8 cellular contexts compared by ENCODE assay signal in the genomic region with DNA sequence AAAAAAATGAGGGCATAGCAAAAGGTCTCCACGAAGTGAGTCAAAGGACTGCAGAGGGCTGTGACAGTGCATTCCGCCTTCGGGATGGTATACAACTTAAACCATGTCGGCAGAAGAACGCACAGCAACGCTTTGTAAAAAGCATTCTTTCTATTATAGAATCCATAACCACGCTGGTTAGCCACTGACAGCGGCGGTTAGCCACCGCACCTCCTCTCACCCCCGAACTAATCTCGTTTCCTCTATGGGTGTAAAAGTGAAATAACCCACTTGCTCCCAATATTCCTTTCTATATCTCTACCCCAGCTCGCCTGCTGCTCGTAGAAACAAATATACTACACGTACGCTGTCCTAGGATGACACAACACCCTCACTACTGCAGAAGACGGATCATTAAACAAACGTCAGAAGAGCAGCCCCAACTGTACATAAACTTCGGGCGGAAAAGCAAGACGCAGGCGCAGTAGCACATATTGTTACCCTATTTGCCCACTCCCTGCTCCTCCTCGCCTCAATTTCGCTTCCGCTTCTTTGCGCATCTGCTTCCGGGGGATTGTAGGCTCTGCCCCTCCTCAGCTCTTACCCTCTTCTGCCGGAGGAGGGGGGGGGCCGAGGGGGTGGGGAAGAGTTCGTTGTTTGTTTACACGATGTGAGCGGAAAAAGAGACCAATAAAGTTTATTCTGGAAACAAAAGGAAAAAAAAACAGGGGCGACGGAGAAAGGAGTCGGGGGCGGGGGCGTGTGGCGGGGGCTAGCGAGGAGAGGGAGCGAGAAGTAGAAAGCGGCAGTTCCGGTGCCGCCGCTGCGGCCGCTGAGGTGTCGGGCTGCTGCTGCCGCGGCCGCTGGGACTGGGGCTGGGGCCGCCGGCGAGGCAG. TPM values are rescaled to one million over a fixed set of nuclear protein-coding genes. Genes with fewer than 3 reads are reported as not detected.
A peak's percentile ranks its signal among the peaks of the same experiment; 100 is the strongest.
DNase-seq lines count a peak whose midpoint lies in the region; ATAC-seq lines count a peak whose summit lies in the region.

A gene (plus strand): TSS at position 787 of the 875 bp plus-strand sequence. CDS start 50,469 bp downstream, outside the sequence.

- H2BK15ac ChIP-seq in mesendoderm (replicated peaks; ENCODE audit: low read depth): no peak within 1 kb of the TSS

- no CpG with 5 or more reads among the region's 53 CpGs for WGBS in mesendoderm (ENCODE audit: extremely low coverage, insufficient coverage, low lambda C conversion rate)

- H3K27ac ChIP-seq in mesendoderm (ENCODE audit: low read depth, low read length): peak within 1 kb of the TSS; percentile 99

- H3K27me3 ChIP-seq in endocrine pancreas (ENCODE audit: control insufficient read depth, insufficient read depth, low read length) (no peaks in the 10 kb centered on the region), mesendoderm (ENCODE audit: insufficient read depth, low read length, poor library complexity) (no peaks in the 10 kb centered on the region)

- no peaks in the 10 kb centered on the region for H3K9me3 ChIP-seq in endocrine pancreas (ENCODE audit: control insufficient read depth, low read length)

- H4K8ac ChIP-seq in mesendoderm (ENCODE audit: low read depth, low read length): no peak within 1 kb of the TSS

- H3K36me3 ChIP-seq in endocrine pancreas (ENCODE audit: control insufficient read depth, insufficient read depth, low read length): no peaks in the 10 kb centered on the region
- no peaks in the 10 kb centered on the region for H3K36me3 ChIP-seq in mesendoderm (ENCODE audit: control insufficient read depth, insufficient read depth, low read length)

- no peak within 1 kb of the TSS for H4K5ac ChIP-seq in mesendoderm (ENCODE audit: low read length)

- H2BK120ac ChIP-seq in mesendoderm (ENCODE audit: low read depth, low read length): no peak within 1 kb of the TSS

- H3K23ac ChIP-seq in mesendoderm (ENCODE audit: low read length): peak within 1 kb of the TSS; percentile 75

- peak; percentile 85 for DNase-seq in COLO668 (lab: John Stamatoyannopoulos, UW; ENCODE audit: unreplicated experiment)
- peak; percentile 99 for DNase-seq in HT1080 (ENCODE audit: low read depth)
- peak; percentile 100 for DNase-seq in NOMO-1 treated with DMSO at 0.1 percent for 48 hours (lab: John Stamatoyannopoulos, UW; ENCODE audit: unreplicated experiment)
- peak; percentile 87 to 94 for DNase-seq in activated CD8-positive, alpha-beta memory T cell treated with anti-CD3 and anti-CD28 coated beads for 4 hours (ENCODE audit: low read depth in 2 of 2)
- peak; percentile 99 for DNase-seq in mesendoderm
- DNase-seq in stimulated activated CD8-positive, alpha-beta memory T cell treated with anti-CD3 and anti-CD28 coated beads, Interleukin-15, amount 100 ng/mL, for 1 hour (ENCODE audit: low read depth): peak; percentile 84

- H3K9ac ChIP-seq in endocrine pancreas (ENCODE audit: control insufficient read depth, insufficient read depth, low read length) (peak within 1 kb of the TSS; percentile 88), mesendoderm (ENCODE audit: low read length) (peak within 1 kb of the TSS; percentile 89)

- peak within 1 kb of the TSS; percentile 27 for H2BK5ac ChIP-seq in mesendoderm (ENCODE audit: low read length)

- peak within 1 kb of the TSS; percentile 99 for H3K4me3 ChIP-seq in endocrine pancreas (ENCODE audit: control insufficient read depth, insufficient read depth, low read length)
- peak within 1 kb of the TSS; percentile 91 for H3K4me3 ChIP-seq in mesendoderm (ENCODE audit: low read length)

- H3K18ac ChIP-seq in mesendoderm (ENCODE audit: low read length): peak within 1 kb of the TSS; percentile 56

- peaks cover 3% of the 10 kb centered on the region for H3K79me1 ChIP-seq in mesendoderm (ENCODE audit: low read length)

- H3K4me1 ChIP-seq in endocrine pancreas (ENCODE audit: control insufficient read depth, insufficient read depth, low read length): peaks cover 12% of the 10 kb centered on the region
- no peaks in the 10 kb centered on the region for H3K4me1 ChIP-seq in mesendoderm (ENCODE audit: control insufficient read depth, low read depth, low read length)

- peak within 1 kb of the TSS; percentile 91 for H3K4me2 ChIP-seq in mesendoderm (ENCODE audit: low read length)

- peak; percentile 67 for ATAC-seq in GM21360 (IDR thresholded peaks at IDR 0.05; ENCODE audit: unreplicated experiment)

- H2AK5ac ChIP-seq in mesendoderm (ENCODE audit: low read length): no peak within 1 kb of the TSS

- peaks cover 24% of the 10 kb centered on the region for H3K79me2 ChIP-seq in mesendoderm (ENCODE audit: control insufficient read depth, insufficient read depth, low read length)

- H3K56ac ChIP-seq in mesendoderm (ENCODE audit: low read length): peak within 1 kb of the TSS; percentile 96

- peak within 1 kb of the TSS; percentile 76 for H3K4ac ChIP-seq in mesendoderm (ENCODE audit: low read depth, low read length)

RNA-seq across cellular contexts. Expression of the gene that starts here (rescaled TPM):
- 20.7 and 23.6 TPM in 2 replicates for total RNA-seq in HT1080 (2014; rRNA removed; shearing (Covaris generic))
- polyA plus RNA-seq in HT1080 (2015; cell fraction: cytosol; rRNA removed): 16.1 and 19.2 TPM in 2 replicates
- polyA plus RNA-seq in HT1080 (2015; cell fraction: nucleus; rRNA removed): 21.9 and 25.6 TPM in 2 replicates
- polyA plus RNA-seq in mesendoderm (2013, experiment 1 of 2): 6.0 TPM
- polyA plus RNA-seq in mesendoderm (2013, experiment 2 of 2): 6.4 TPM

Comparison
In these comparisons a context has a peak if more than half of its experiments do, and no peak if none do; other contexts are left out.
1. Peak in every context shown above with its lines: DNase-seq, ATAC-seq, H3K4me3 ChIP-seq and H3K27ac ChIP-seq.